16 cellular contexts compared by ENCODE assay signal in genomic region chrX:139158256-139158655, GRCh38.
DNase-seq lines count a peak whose midpoint lies in the region; ATAC-seq, FAIRE-seq and TF ChIP-seq lines count a peak whose summit lies in the region.
"Had no signal": no experiment of that assay in that cellular context is flagged by ENCODE, and none has a peak within 500 bp of the region (broad histone marks: within the 10 kb centered on the region; RNA-seq: fewer than 3 reads in every experiment).

No MANE protein-coding gene starts in this region.

- no peak overlapping the region for H3K4me3 Mint-ChIP-seq in GM23338
- H3K4me3 Mint-ChIP-seq: B cell; CD4-positive, alpha-beta T cell; HFFc6 had no signal

- peaks cover 9% of the 10 kb centered on the region; the same call in 2 of the 3 replicates for H3K9me3 Mint-ChIP-seq in GM23338

- intact Hi-C loops in mammary epithelial cell (cut with micrococcal nuclease), result no loop called here

- TF ChIP-seq CTCF in GM23338 (conservative IDR thresholded peaks at IDR 0.05; ENCODE audit: low read depth in 2 of 2) (no peak), mammary epithelial cell (conservative IDR thresholded peaks at IDR 0.05 in 1 of 2, IDR thresholded peaks at IDR 0.05 in 1 of 2; ENCODE audit: extremely low read depth in 1 of 2, insufficient read depth in 1 of 2, low read depth in 1 of 2, low read length in 2 of 2) (no peak)

- no peak for ATAC-seq in GM23338
- no peak for ATAC-seq in HG03342 (IDR thresholded peaks at IDR 0.05; ENCODE audit: unreplicated experiment)

- no peak overlapping the region for H3K4me2 ChIP-seq in GM23338
- H3K4me2 ChIP-seq in mammary epithelial cell (ENCODE audit: insufficient read depth, low read depth, low read length), result no peak overlapping the region

- no peak overlapping the region for H3K9ac ChIP-seq in mammary epithelial cell (ENCODE audit: insufficient read depth, low read length)

- no peaks in the 10 kb centered on the region for H3K9me2 ChIP-seq in GM23338 (ENCODE audit: insufficient read depth)

- DNase-seq in GM23338 (ENCODE audit: low spot score) (peak; percentile 29), mammary epithelial cell (peak; percentile 2), kidney tubule cell (ENCODE audit: low spot score) (peak; percentile 85), small intestine (peak; percentile 28), putamen (ENCODE audit: low spot score) (no peak)
- DNase-seq in activated effector memory CD4-positive, alpha-beta T cell treated with anti-CD3 and anti-CD28 coated beads, Interleukin-2, amount 50 U/mL, for 16 hours, result no peak
- DNase-seq: CD4-positive, alpha-beta T cell; HFFc6; KG1; NCI-H1092 treated with DMSO at 0.1 percent for 48 hours; NCI-H187; NCI-H510A treated with DMSO at 0.1 percent for 48 hours; SJCRH30 had no signal

- in situ Hi-C loops in mammary epithelial cell (cut with MboI; ENCODE audit: low sequenced_read_pairs in 2 of 2), result no loop called here

- H3K9me3 ChIP-seq in mammary epithelial cell (replicated peaks; ENCODE audit: insufficient read depth, low read length), result no peaks in the 10 kb centered on the region
- H3K9me3 ChIP-seq in small intestine (ENCODE audit: control insufficient read depth, low read depth), result no peaks in the 10 kb centered on the region
- H3K9me3 ChIP-seq: SJCRH30 had no signal

- H2AFZ ChIP-seq in GM23338 (no peak overlapping the region), mammary epithelial cell (ENCODE audit: low read depth, low read length) (no peak overlapping the region)

- no peak overlapping the region for H3K4me3 ChIP-seq in GM23338
- H3K4me3 ChIP-seq in mammary epithelial cell (replicated peaks in 1 of 3; ENCODE audit: insufficient read depth in 1 of 3, low read depth in 2 of 3, low read length in 3 of 3), result no peak overlapping the region
- H3K4me3 ChIP-seq in small intestine (ENCODE audit: low read depth in 1 of 2, low read length in 2 of 2), result no peak overlapping the region
- H3K4me3 ChIP-seq: SJCRH30 had no signal

- no peaks in the 10 kb centered on the region for H3K79me2 ChIP-seq in GM23338 (replicated peaks; ENCODE audit: insufficient read depth)
- H3K79me2 ChIP-seq in mammary epithelial cell (ENCODE audit: insufficient read depth, low read length), result no peaks in the 10 kb centered on the region

- no peak for FAIRE-seq in small intestine (lab: Jason Lieb, UNC)
- FAIRE-seq: H1 had no signal

- H3K4me1 ChIP-seq in GM23338 (ENCODE audit: insufficient read depth) (peaks cover 5% of the 10 kb centered on the region), mammary epithelial cell (ENCODE audit: insufficient read depth, low read length) (no peaks in the 10 kb centered on the region), small intestine (ENCODE audit: control insufficient read depth in 2 of 2, insufficient read depth in 1 of 2, low read depth in 1 of 2, low read length in 1 of 2) (no peaks in the 10 kb centered on the region)
- H3K4me1 ChIP-seq: SJCRH30 had no signal

- dilution Hi-C loops in mammary epithelial cell (cut with HindIII; ENCODE audit: low sequenced_read_pairs), result no loop called here

- H3K36me3 Mint-ChIP-seq in GM23338 (ENCODE audit: low read depth), result peaks cover 6% of the 10 kb centered on the region; the same call in 1 of the 3 replicates

- peaks cover 8% of the 10 kb centered on the region for H3K4me1 Mint-ChIP-seq in GM23338
- H3K4me1 Mint-ChIP-seq: B cell had no signal

- no peaks in the 10 kb centered on the region for H4K20me1 ChIP-seq in GM23338 (replicated peaks; ENCODE audit: insufficient read depth)
- H4K20me1 ChIP-seq in mammary epithelial cell (ENCODE audit: insufficient read depth, low read length), result no peaks in the 10 kb centered on the region

- H3K27ac ChIP-seq in GM23338 (ENCODE audit: low read depth) (no peak overlapping the region), mammary epithelial cell (ENCODE audit: insufficient read depth, low read depth, low read length) (no peak overlapping the region), small intestine (ENCODE audit: low read depth in 1 of 2, low read length in 1 of 2) (no peak overlapping the region)
- H3K27ac ChIP-seq: SJCRH30 had no signal

- 50% methylated on average over 1 of the region's 2 CpGs for WGBS in mammary epithelial cell (ENCODE audit: low coverage, missing lambda C conversion rate)
- 14 to 75% (median 61%) methylated on average over 1 to 2 of the region's 2 CpGs for WGBS in small intestine, 3 donors

- H3K27me3 ChIP-seq in GM23338 (ENCODE audit: insufficient read depth), result no peaks in the 10 kb centered on the region
- no peaks in the 10 kb centered on the region for H3K27me3 ChIP-seq in mammary epithelial cell (ENCODE audit: insufficient read depth, low read length)
- no peaks in the 10 kb centered on the region for H3K27me3 ChIP-seq in small intestine (ENCODE audit: control insufficient read depth in 2 of 2, insufficient read depth in 2 of 2, low read length in 2 of 2)
- H3K27me3 ChIP-seq: SJCRH30 had no signal

- H3K36me3 ChIP-seq in GM23338 (ENCODE audit: insufficient read depth) (no peaks in the 10 kb centered on the region), mammary epithelial cell (ENCODE audit: insufficient read depth, low read length) (no peaks in the 10 kb centered on the region), small intestine (ENCODE audit: control insufficient read depth in 2 of 2, insufficient read depth in 2 of 2, low read length in 2 of 2) (no peaks in the 10 kb centered on the region)
- H3K36me3 ChIP-seq: SJCRH30 had no signal

- CTCF ChIA-PET in mammary epithelial cell (lab: Charles Lee; ENCODE audit: low non-redundant PET), result no interaction called here

- H3F3A ChIP-seq in GM23338 (replicated peaks; ENCODE audit: low read depth), result no peaks in the 10 kb centered on the region

- BruUV-seq in mammary epithelial cell (replicated peaks; lab: Mats Ljungman, UMichigan), result no TSS peak

- H3K27me3 Mint-ChIP-seq in GM23338 (ENCODE audit: insufficient read depth, low read depth, poor library complexity), result peaks cover 8% of the 10 kb centered on the region
- H3K27me3 Mint-ChIP-seq: B cell; CD4-positive, alpha-beta T cell had no signal

- no peak overlapping the region for H3K27ac Mint-ChIP-seq in GM23338
- H3K27ac Mint-ChIP-seq: B cell; CD4-positive, alpha-beta T cell; HFFc6 had no signal

TF ChIP-seq in GM23338, 12 proteins besides CTCF, POLR2A, EP300 and RAD21 (continues in another document):
- TF ChIP-seq EZH2 (IDR thresholded peaks at IDR 0.05; ENCODE audit: low read depth, unreplicated experiment) (no peak), JUNB (IDR thresholded peaks at IDR 0.05; ENCODE audit: unreplicated experiment) (no peak), ZNF462 (CRISPR knock-in tag; IDR thresholded peaks at IDR 0.05) (no peak), POLR2AphosphoS5 (IDR thresholded peaks at IDR 0.05; ENCODE audit: low read depth) (no peak), ZNF331 (CRISPR knock-in tag; IDR thresholded peaks at IDR 0.05; ENCODE audit: low read depth) (no peak)

Comparison
In these comparisons a context has a peak if more than half of its experiments do, and no peak if none do; other contexts are left out.
1. DNase-seq: peak in GM23338 (single experiment), mammary epithelial cell (single experiment), kidney tubule cell (single experiment) and small intestine (single experiment); none in putamen (single experiment) and activated effector memory CD4-positive, alpha-beta T cell treated with anti-CD3 and anti-CD28 coated beads, Interleukin-2, amount 50 U/mL, for 16 hours (single experiment).